In genomic region chr11:120273432-120273831, GRCh38 we compare ENCODE assay signal across 31 cellular contexts. TPM values are rescaled to one million over a fixed set of nuclear protein-coding genes. Genes with fewer than 3 reads are reported as not detected.
DNase-seq lines count a peak whose midpoint lies in the region; ATAC-seq, FAIRE-seq and TF ChIP-seq lines count a peak whose summit lies in the region.
"Had no signal": no experiment of that assay in that cellular context is flagged by ENCODE, and none has a peak within 500 bp of the region (broad histone marks: within the 10 kb centered on the region; RNA-seq: fewer than 3 reads in every experiment).

No MANE protein-coding gene starts in this region.

- H3K4me2 ChIP-seq in astrocyte (ENCODE audit: low read length), result no peak overlapping the region
- H3K4me2 ChIP-seq: SK-N-SH had no signal

- peaks cover 17% of the 10 kb centered on the region for H3K4me1 Mint-ChIP-seq in astrocyte (ENCODE audit: low read depth, unreplicated experiment)
- no peaks in the 10 kb centered on the region for H3K4me1 Mint-ChIP-seq in CD8-positive, alpha-beta memory T cell
- H3K4me1 Mint-ChIP-seq: activated naive CD8-positive, alpha-beta T cell treated with anti-CD3 and anti-CD28 coated beads, Interleukin-2, amount 50 U/mL, for 24 hours; endodermal cell; stimulated activated memory B cell treated with anti-CD40 and anti-IgM and Interleukin-4, amounts not matched to agents 10 μg/mL and 1 μg/mL and 100 μg/mL, for 72 hours had no signal

- no peak overlapping the region for H3K9ac ChIP-seq in astrocyte (ENCODE audit: low read length)
- H3K9ac ChIP-seq: SK-N-SH had no signal

- DNase-seq in astrocyte (ENCODE audit: low read depth), result peak; percentile 3
- peak; percentile 14 for DNase-seq in fibroblast of the aortic adventitia (ENCODE audit: low read depth)
- DNase-seq in skeletal muscle cell (ENCODE audit: low read depth), result peak; percentile 7
- no peak for DNase-seq in activated CD4-positive, alpha-beta T cell treated with anti-CD3 and anti-CD28 coated beads for 1 hour
- DNase-seq in stimulated activated CD8-positive, alpha-beta memory T cell treated with anti-CD3 and anti-CD28 coated beads, Interleukin-4, amount 100 ng/mL, for 48 hours, result no peak
- DNase-seq in CD8-positive, alpha-beta memory T cell, result no peak
- DNase-seq: activated CD4-positive, alpha-beta T cell treated with anti-CD3 and anti-CD28 coated beads, Interleukin-2, amount 50 U/mL, for 4 hours; activated naive CD8-positive, alpha-beta T cell treated with anti-CD3 and anti-CD28 coated beads, Interleukin-2, amount 50 U/mL, for 24 hours; activated T-cell treated with anti-CD3 and anti-CD28 coated beads, Interleukin-2, amount 50 U/mL, for 72 hours; C1 segment of cervical spinal cord; COR-L47; endodermal cell; glutamatergic neuron; HCEC 1CT; left ventricle myocardium inferior; NCI-H187; NCI-H2171 treated with DMSO at 0.1 percent for 48 hours; NCI-H526; OCI-M1; SK-N-SH; stimulated activated CD4-positive, alpha-beta T cell treated with anti-CD3 and anti-CD28 coated beads, Interleukin-15, amount 100 ng/mL, for 24 hours; upper lobe of right lung had no signal

- H3K27me3 Mint-ChIP-seq in astrocyte (ENCODE audit: low read depth, unreplicated experiment), result peaks cover 20% of the 10 kb centered on the region
- peaks cover 8 to 11% of the 10 kb centered on the region in 2 donors for H3K27me3 Mint-ChIP-seq in CD8-positive, alpha-beta memory T cell

- FAIRE-seq in astrocyte (lab: Jason Lieb, UNC), result no peak

- H2AFZ ChIP-seq in astrocyte (ENCODE audit: low read depth, low read length), result no peak overlapping the region

- no peaks in the 10 kb centered on the region for H3K9me3 ChIP-seq in HEK293 (ENCODE audit: control insufficient read depth, insufficient read depth, low read depth, low read length)
- H3K9me3 ChIP-seq in astrocyte (ENCODE audit: insufficient read depth, low read depth, low read length), result no peaks in the 10 kb centered on the region
- H3K9me3 ChIP-seq in CD8-positive, alpha-beta memory T cell (ENCODE audit: low read length), result no peaks in the 10 kb centered on the region
- H3K9me3 ChIP-seq: left ventricle myocardium inferior, neutrophil, prostate gland, SK-N-SH, upper lobe of right lung had no signal

- peaks cover 6% of the 10 kb centered on the region for H3K9me3 Mint-ChIP-seq in astrocyte (ENCODE audit: unreplicated experiment)
- peaks cover 0 to 2% (median 0%) of the 10 kb centered on the region in 5 donors for H3K9me3 Mint-ChIP-seq in CD8-positive, alpha-beta memory T cell
- H3K9me3 Mint-ChIP-seq: activated naive CD8-positive, alpha-beta T cell treated with anti-CD3 and anti-CD28 coated beads, Interleukin-2, amount 50 U/mL, for 24 hours; activated T-cell treated with anti-CD3 and anti-CD28 coated beads, Interleukin-2, amount 50 U/mL, for 72 hours; dendritic cell treated with granulocyte-macrophage colony-stimulating factor and Interleukin-4, amounts not matched to agents 40 ng/mL and 50 ng/mL, for 4 days; endodermal cell; stimulated activated memory B cell treated with anti-CD40 and anti-IgM and Interleukin-4, amounts not matched to agents 10 μg/mL and 1 μg/mL and 100 μg/mL, for 72 hours had no signal

- H3K27ac ChIP-seq in HEK293 (ENCODE audit: extremely low read depth, low read depth, low read length) (no peak overlapping the region), astrocyte (ENCODE audit: low read depth, low read length) (no peak overlapping the region)
- no peak overlapping the region for H3K27ac ChIP-seq in CD8-positive, alpha-beta memory T cell (ENCODE audit: low read depth, low read length)
- H3K27ac ChIP-seq: left ventricle myocardium inferior, neutrophil, prostate gland, upper lobe of right lung had no signal

- H4K20me1 ChIP-seq in astrocyte (ENCODE audit: insufficient read depth, low read length), result no peaks in the 10 kb centered on the region

- H3K79me2 ChIP-seq in astrocyte (ENCODE audit: insufficient read depth, low read length), result no peaks in the 10 kb centered on the region

- ATAC-seq in GM19395 (IDR thresholded peaks at IDR 0.05; ENCODE audit: unreplicated experiment), result no peak
- ATAC-seq: activated naive CD8-positive, alpha-beta T cell treated with anti-CD3 and anti-CD28 coated beads, Interleukin-2, amount 50 U/mL, for 24 hours; activated T-cell treated with anti-CD3 and anti-CD28 coated beads, Interleukin-2, amount 50 U/mL, for 72 hours; sciatic nerve; stimulated activated memory B cell treated with anti-CD40 and anti-IgM and Interleukin-4, amounts not matched to agents 10 μg/mL and 1 μg/mL and 100 μg/mL, for 72 hours; upper lobe of right lung had no signal

- CTCF ChIA-PET in HEK293 (lab: Yijun Ruan, JAX), result no interaction called here
- CTCF ChIA-PET in CD8-positive, alpha-beta memory T cell (lab: Charles Lee), result no interaction called here

- H3K4me1 ChIP-seq in HEK293 (ENCODE audit: control insufficient read depth, insufficient read depth, low read length) (no peaks in the 10 kb centered on the region), astrocyte (ENCODE audit: insufficient read depth, low read length) (peaks cover 5% of the 10 kb centered on the region)
- no peaks in the 10 kb centered on the region for H3K4me1 ChIP-seq in CD8-positive, alpha-beta memory T cell (ENCODE audit: insufficient read depth, low read length)
- H3K4me1 ChIP-seq: left ventricle myocardium inferior, prostate gland, upper lobe of right lung had no signal

- H3K36me3 ChIP-seq in HEK293 (ENCODE audit: control insufficient read depth in 2 of 2, insufficient read depth in 1 of 2, low read length in 2 of 2), result no peaks in the 10 kb centered on the region
- H3K36me3 ChIP-seq in astrocyte (ENCODE audit: insufficient read depth, low read length), result no peaks in the 10 kb centered on the region
- no peaks in the 10 kb centered on the region for H3K36me3 ChIP-seq in CD8-positive, alpha-beta memory T cell (ENCODE audit: insufficient read depth, low read length)
- H3K36me3 ChIP-seq: left ventricle myocardium inferior, neutrophil, prostate gland, upper lobe of right lung had no signal

- no peak overlapping the region for H3K27ac Mint-ChIP-seq in astrocyte (ENCODE audit: unreplicated experiment)
- H3K27ac Mint-ChIP-seq in CD8-positive, alpha-beta memory T cell, result no peak overlapping the region
- H3K27ac Mint-ChIP-seq: activated naive CD8-positive, alpha-beta T cell treated with anti-CD3 and anti-CD28 coated beads, Interleukin-2, amount 50 U/mL, for 24 hours; activated T-cell treated with anti-CD3 and anti-CD28 coated beads, Interleukin-2, amount 50 U/mL, for 72 hours; dendritic cell treated with granulocyte-macrophage colony-stimulating factor and Interleukin-4, amounts not matched to agents 40 ng/mL and 50 ng/mL, for 4 days; endodermal cell; stimulated activated memory B cell treated with anti-CD40 and anti-IgM and Interleukin-4, amounts not matched to agents 10 μg/mL and 1 μg/mL and 100 μg/mL, for 72 hours had no signal

- POLR2A ChIA-PET in HEK293 (lab: Yijun Ruan, JAX), result no interaction called here
- POLR2A ChIA-PET in CD8-positive, alpha-beta memory T cell (lab: Charles Lee), result no interaction called here

- H3K4me3 ChIP-seq in HEK293 (ENCODE audit: low read depth, low read length), result no peak overlapping the region
- H3K4me3 ChIP-seq in astrocyte (ENCODE audit: insufficient read depth, low read depth, low read length), result no peak overlapping the region
- H3K4me3 ChIP-seq in fibroblast of the aortic adventitia (ENCODE audit: low read depth, low read length), result no peak overlapping the region
- no peak overlapping the region for H3K4me3 ChIP-seq in skeletal muscle cell (ENCODE audit: low read depth, low read length)
- no peak overlapping the region for H3K4me3 ChIP-seq in CD8-positive, alpha-beta memory T cell (ENCODE audit: low read length)
- H3K4me3 ChIP-seq: left ventricle myocardium inferior, prostate gland, upper lobe of right lung had no signal

- no peak overlapping the region for H3K4me3 Mint-ChIP-seq in astrocyte (ENCODE audit: unreplicated experiment)
- H3K4me3 Mint-ChIP-seq in CD8-positive, alpha-beta memory T cell, result no peak overlapping the region
- H3K4me3 Mint-ChIP-seq: activated naive CD8-positive, alpha-beta T cell treated with anti-CD3 and anti-CD28 coated beads, Interleukin-2, amount 50 U/mL, for 24 hours; activated T-cell treated with anti-CD3 and anti-CD28 coated beads, Interleukin-2, amount 50 U/mL, for 72 hours; dendritic cell treated with granulocyte-macrophage colony-stimulating factor and Interleukin-4, amounts not matched to agents 40 ng/mL and 50 ng/mL, for 4 days; endodermal cell; stimulated activated memory B cell treated with anti-CD40 and anti-IgM and Interleukin-4, amounts not matched to agents 10 μg/mL and 1 μg/mL and 100 μg/mL, for 72 hours had no signal

- no peak for TF ChIP-seq CTCF in HEK293 (tag by site-specific recombination; IDR thresholded peaks at IDR 0.05)
- TF ChIP-seq CTCF in astrocyte (IDR thresholded peaks at IDR 0.05; ENCODE audit: insufficient read depth, low read depth, low read length), result no peak
- no peak for TF ChIP-seq CTCF in fibroblast of the aortic adventitia (IDR thresholded peaks at IDR 0.05; ENCODE audit: insufficient read depth, low read length)

- H3K36me3 Mint-ChIP-seq in astrocyte (ENCODE audit: low read depth, unreplicated experiment), result peaks cover 3% of the 10 kb centered on the region
- no peaks in the 10 kb centered on the region for H3K36me3 Mint-ChIP-seq in CD8-positive, alpha-beta memory T cell
- H3K36me3 Mint-ChIP-seq: stimulated activated memory B cell treated with anti-CD40 and anti-IgM and Interleukin-4, amounts not matched to agents 10 μg/mL and 1 μg/mL and 100 μg/mL, for 72 hours had no signal

- H3K27me3 ChIP-seq in astrocyte (ENCODE audit: insufficient read depth, low read length), result peaks cover 15% of the 10 kb centered on the region
- no peaks in the 10 kb centered on the region for H3K27me3 ChIP-seq in CD8-positive, alpha-beta memory T cell (ENCODE audit: insufficient read depth, low read length, poor library complexity, severe bottlenecking)

TF ChIP-seq in HEK293, 187 proteins besides CTCF, POLR2A, EP300 and RAD21 (continues in another document):
- TF ChIP-seq ZIC2 (tag by site-specific recombination; IDR thresholded peaks at IDR 0.05) (no peak), ZFHX2 (tag by site-specific recombination; conservative IDR thresholded peaks at IDR 0.05) (peak; percentile 31; the same call in 1 of the 2 replicates), ZNF488 (tag by site-specific recombination; IDR thresholded peaks at IDR 0.05) (no peak)

RNA-seq across cellular contexts. Expression of gene POU2F3, which starts 33.5 kb away (rescaled TPM):
- total RNA-seq in astrocyte (0.20 TPM in 1 of 2 replicates, not detected in the other), fibroblast of the aortic adventitia (ENCODE audit: low replicate concordance) (0.36 and 0.90 TPM in 2 replicates)
- not detected for total RNA-seq in CD8-positive, alpha-beta memory T cell
- not detected for polyA plus RNA-seq in CD8-positive, alpha-beta memory T cell
- total RNA-seq: left ventricle myocardium inferior, LHCN-M2, sciatic nerve had no signal
- polyA plus RNA-seq: AG04450 had no signal

RNA-seq across cellular contexts. Expression of gene TLCD5, which starts 51.7 kb away (rescaled TPM):
- 9.3 and 9.5 TPM in 2 replicates for total RNA-seq in astrocyte
- total RNA-seq in fibroblast of the aortic adventitia (ENCODE audit: low replicate concordance), result 5.8 and 6.4 TPM in 2 replicates
- total RNA-seq in CD8-positive, alpha-beta memory T cell, result 1 to 10 TPM; 1.5 to 1.7 TPM
- 0.16 TPM for polyA plus RNA-seq in CD8-positive, alpha-beta memory T cell

Comparison
In these comparisons a context has a peak if more than half of its experiments do, and no peak if none do; other contexts are left out.
1. DNase-seq: peak in astrocyte (single experiment), fibroblast of the aortic adventitia (single experiment) and skeletal muscle cell (single experiment); none in activated CD4-positive, alpha-beta T cell treated with anti-CD3 and anti-CD28 coated beads for 1 hour (single experiment), stimulated activated CD8-positive, alpha-beta memory T cell treated with anti-CD3 and anti-CD28 coated beads, Interleukin-4, amount 100 ng/mL, for 48 hours (single experiment) and CD8-positive, alpha-beta memory T cell (0 of 5).